In genomic region chr2:141055526-141055925, GRCh38 we compare ENCODE assay signal across 20 cellular contexts.
DNase-seq lines count a peak whose midpoint lies in the region; ATAC-seq and TF ChIP-seq lines count a peak whose summit lies in the region.
"Had no signal": no experiment of that assay in that cellular context is flagged by ENCODE, and none has a peak within 500 bp of the region (broad histone marks: within the 10 kb centered on the region; RNA-seq: fewer than 3 reads in every experiment).

No MANE protein-coding gene starts in this region.

- H3K27ac Mint-ChIP-seq in stimulated activated naive B cell treated with anti-CD40 and anti-IgM and Interleukin-4, amounts not matched to agents 10 μg/mL and 1 μg/mL and 100 μg/mL, for 72 hours, result no peak overlapping the region
- H3K27ac Mint-ChIP-seq: activated CD4-positive, alpha-beta memory T cell treated with anti-CD3 and anti-CD28 coated beads, Interleukin-2, amount 10 ng/mL, durations not matched to agents 7 days and 5 days; activated naive CD8-positive, alpha-beta T cell treated with anti-CD3 and anti-CD28 coated beads, Interleukin-2, amount 10 ng/mL, durations not matched to agents 7 days and 5 days; GM23338; mesothelial cell of epicardium had no signal

- H3K27me3 Mint-ChIP-seq in stimulated activated naive B cell treated with anti-CD40 and anti-IgM and Interleukin-4, amounts not matched to agents 10 μg/mL and 1 μg/mL and 100 μg/mL, for 72 hours, result no peaks in the 10 kb centered on the region
- H3K27me3 Mint-ChIP-seq: activated CD4-positive, alpha-beta memory T cell treated with anti-CD3 and anti-CD28 coated beads, Interleukin-2, amount 10 ng/mL, durations not matched to agents 7 days and 5 days; activated naive CD8-positive, alpha-beta T cell treated with anti-CD3 and anti-CD28 coated beads, Interleukin-2, amount 10 ng/mL, durations not matched to agents 7 days and 5 days had no signal

- no peaks in the 10 kb centered on the region for H3K36me3 Mint-ChIP-seq in stimulated activated naive B cell treated with anti-CD40 and anti-IgM and Interleukin-4, amounts not matched to agents 10 μg/mL and 1 μg/mL and 100 μg/mL, for 72 hours
- H3K36me3 Mint-ChIP-seq: activated naive CD8-positive, alpha-beta T cell treated with anti-CD3 and anti-CD28 coated beads, Interleukin-2, amount 10 ng/mL, durations not matched to agents 7 days and 5 days; mesothelial cell of epicardium had no signal

- ATAC-seq in stimulated activated naive B cell treated with anti-CD40 and anti-IgM and Interleukin-4, amounts not matched to agents 10 μg/mL and 1 μg/mL and 100 μg/mL, for 72 hours (replicated peaks), result no peak
- ATAC-seq: GM23338, heart right ventricle had no signal

- no peak for TF ChIP-seq CTCF in AG04450 (IDR thresholded peaks at IDR 0.05; ENCODE audit: low read depth, low read length)
- no peak for TF ChIP-seq CTCF in fibroblast of the aortic adventitia (IDR thresholded peaks at IDR 0.05; ENCODE audit: insufficient read depth, low read length)

- H3K27me3 ChIP-seq in AG04450 (ENCODE audit: control insufficient read depth, insufficient read depth, low read length), result no peaks in the 10 kb centered on the region
- H3K27me3 ChIP-seq: heart right ventricle, stomach, uterus had no signal

- CTCF ChIA-PET in AG04450 (lab: Charles Lee), result no interaction called here

- H3K4me3 ChIP-seq in AG04450 (ENCODE audit: low read depth, low read length) (no peak overlapping the region), fibroblast of the aortic adventitia (ENCODE audit: low read depth, low read length) (no peak overlapping the region)
- H3K4me3 ChIP-seq: GM23338, heart right ventricle, stomach, uterus had no signal

- no peak overlapping the region for H3K4me3 Mint-ChIP-seq in stimulated activated naive B cell treated with anti-CD40 and anti-IgM and Interleukin-4, amounts not matched to agents 10 μg/mL and 1 μg/mL and 100 μg/mL, for 72 hours
- H3K4me3 Mint-ChIP-seq: activated CD4-positive, alpha-beta memory T cell treated with anti-CD3 and anti-CD28 coated beads, Interleukin-2, amount 10 ng/mL, durations not matched to agents 7 days and 5 days; activated naive CD8-positive, alpha-beta T cell treated with anti-CD3 and anti-CD28 coated beads, Interleukin-2, amount 10 ng/mL, durations not matched to agents 7 days and 5 days; GM23338; mesothelial cell of epicardium; neural crest cell had no signal

- POLR2A ChIA-PET in AG04450 (lab: Yijun Ruan, JAX), result no interaction called here

- H3K27ac ChIP-seq in AG04450 (ENCODE audit: low read depth, low read length), result no peak overlapping the region
- H3K27ac ChIP-seq: heart right ventricle, stomach, uterus had no signal

- H3K4me1 Mint-ChIP-seq in stimulated activated naive B cell treated with anti-CD40 and anti-IgM and Interleukin-4, amounts not matched to agents 10 μg/mL and 1 μg/mL and 100 μg/mL, for 72 hours, result no peaks in the 10 kb centered on the region
- H3K4me1 Mint-ChIP-seq: activated CD4-positive, alpha-beta memory T cell treated with anti-CD3 and anti-CD28 coated beads, Interleukin-2, amount 10 ng/mL, durations not matched to agents 7 days and 5 days; activated naive CD8-positive, alpha-beta T cell treated with anti-CD3 and anti-CD28 coated beads, Interleukin-2, amount 10 ng/mL, durations not matched to agents 7 days and 5 days; GM23338; mesothelial cell of epicardium; neural crest cell had no signal

- DNase-seq in AG04450 (ENCODE audit: low read depth, low spot score) (peak; percentile 34), HK-2 (ENCODE audit: unreplicated experiment) (peak; percentile 19), amniotic stem cell (lab: John Stamatoyannopoulos, UW) (peak; percentile 15), fibroblast of the aortic adventitia (ENCODE audit: low read depth) (peak; percentile 60), DMS53 treated with DMSO at 0.1 percent for 48 hours (lab: John Stamatoyannopoulos, UW; ENCODE audit: unreplicated experiment) (no peak), NCI-H2171 (lab: John Stamatoyannopoulos, UW) (no peak)
- no peak for DNase-seq in stimulated activated naive B cell treated with anti-CD40 and anti-IgM and Interleukin-4, amounts not matched to agents 10 μg/mL and 1 μg/mL and 100 μg/mL, for 72 hours
- DNase-seq in activated CD8-positive, alpha-beta memory T cell treated with anti-CD3 and anti-CD28 coated beads, Interleukin-2, amount 50 U/mL, for 4 hours, result no peak
- DNase-seq: activated CD4-positive, alpha-beta memory T cell treated with anti-CD3 and anti-CD28 coated beads, Interleukin-2, amount 10 ng/mL, durations not matched to agents 7 days and 5 days; activated naive CD8-positive, alpha-beta T cell treated with anti-CD3 and anti-CD28 coated beads, Interleukin-2, amount 10 ng/mL, durations not matched to agents 7 days and 5 days; heart right ventricle; kidney; NCI-H2029; NCI-H69; stimulated activated CD4-positive, alpha-beta T cell treated with anti-CD3 and anti-CD28 coated beads, Interleukin-15, amount 100 ng/mL, for 24 hours; stomach; uterus had no signal

- no peaks in the 10 kb centered on the region for H3K9me3 ChIP-seq in AG04450 (ENCODE audit: control insufficient read depth, insufficient read depth, low read length)
- H3K9me3 ChIP-seq: stomach, uterus had no signal

- H3K9me3 Mint-ChIP-seq in stimulated activated naive B cell treated with anti-CD40 and anti-IgM and Interleukin-4, amounts not matched to agents 10 μg/mL and 1 μg/mL and 100 μg/mL, for 72 hours, result peaks cover 0 to 1% of the 10 kb centered on the region in 2 donors
- H3K9me3 Mint-ChIP-seq: activated naive CD8-positive, alpha-beta T cell treated with anti-CD3 and anti-CD28 coated beads, Interleukin-2, amount 10 ng/mL, durations not matched to agents 7 days and 5 days; GM23338; neural crest cell had no signal

Comparison
In these comparisons a context has a peak if more than half of its experiments do, and no peak if none do; other contexts are left out.
1. DNase-seq: peak in AG04450 (single experiment), HK-2 (single experiment), amniotic stem cell (single experiment) and fibroblast of the aortic adventitia (single experiment); none in DMS53 treated with DMSO at 0.1 percent for 48 hours (single experiment), NCI-H2171 (single experiment), stimulated activated naive B cell treated with anti-CD40 and anti-IgM and Interleukin-4, amounts not matched to agents 10 μg/mL and 1 μg/mL and 100 μg/mL, for 72 hours (single experiment) and activated CD8-positive, alpha-beta memory T cell treated with anti-CD3 and anti-CD28 coated beads, Interleukin-2, amount 50 U/mL, for 4 hours (single experiment).